Comparison of ENCODE assay signal across 2 cellular contexts in the genomic region with DNA sequence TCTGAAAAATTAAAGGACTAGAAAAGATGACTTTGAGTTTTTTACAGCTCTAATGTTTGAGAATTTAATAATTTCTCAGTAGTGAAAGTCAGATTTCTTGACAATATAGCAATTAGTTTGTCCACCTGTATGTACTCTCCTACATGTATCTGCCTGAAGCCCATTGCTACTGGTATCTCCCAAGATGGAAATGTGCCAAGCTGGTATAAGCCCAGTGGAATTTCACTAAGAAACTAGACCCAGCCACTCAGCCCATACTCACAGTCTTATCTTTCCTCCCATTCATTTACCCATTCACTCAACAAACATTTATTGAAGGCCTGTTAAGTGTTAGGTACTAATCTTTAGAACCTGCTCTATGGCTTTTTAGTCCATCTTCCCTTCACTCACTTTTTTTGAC.
TF ChIP-seq lines count a peak whose summit lies in the region.

No MANE protein-coding gene starts in this region.

TF ChIP-seq in SK-N-SH, 30 proteins besides CTCF, POLR2A, EP300 and RAD21 (continued from another document):
- TF ChIP-seq, protein P1, sequence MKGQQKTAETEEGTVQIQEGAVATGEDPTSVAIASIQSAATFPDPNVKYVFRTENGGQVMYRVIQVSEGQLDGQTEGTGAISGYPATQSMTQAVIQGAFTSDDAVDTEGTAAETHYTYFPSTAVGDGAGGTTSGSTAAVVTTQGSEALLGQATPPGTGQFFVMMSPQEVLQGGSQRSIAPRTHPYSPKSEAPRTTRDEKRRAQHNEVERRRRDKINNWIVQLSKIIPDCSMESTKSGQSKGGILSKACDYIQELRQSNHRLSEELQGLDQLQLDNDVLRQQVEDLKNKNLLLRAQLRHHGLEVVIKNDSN (IDR thresholded peaks at IDR 0.05; ENCODE audit: borderline replicate concordance, low read depth) = no peak
- TF ChIP-seq NFIC (IDR thresholded peaks at IDR 0.05; ENCODE audit: borderline replicate concordance) (no peak), FOSL2 (IDR thresholded peaks at IDR 0.05; ENCODE audit: borderline replicate concordance, low read depth) (no peak), ELF1 (IDR thresholded peaks at IDR 0.05) (no peak), RFX5 (IDR thresholded peaks at IDR 0.05; ENCODE audit: low read length) (no peak), FOXJ3 (CRISPR knock-in tag; IDR thresholded peaks at IDR 0.05) (no peak), TEAD4 (IDR thresholded peaks at IDR 0.05; ENCODE audit: borderline replicate concordance, insufficient read depth) (no peak), NRF1 (IDR thresholded peaks at IDR 0.05; ENCODE audit: low read depth, low read length) (no peak), YY1 (IDR thresholded peaks at IDR 0.05; ENCODE audit: low read depth) (no peak), POLR2AphosphoS5 (IDR thresholded peaks at IDR 0.05; ENCODE audit: low read depth, low read length) (no peak), FOXM1 (IDR thresholded peaks at IDR 0.05; ENCODE audit: low read depth) (no peak), MXI1 (IDR thresholded peaks at IDR 0.05; ENCODE audit: low read depth, low read length) (no peak)
- TF ChIP-seq, protein P2, sequence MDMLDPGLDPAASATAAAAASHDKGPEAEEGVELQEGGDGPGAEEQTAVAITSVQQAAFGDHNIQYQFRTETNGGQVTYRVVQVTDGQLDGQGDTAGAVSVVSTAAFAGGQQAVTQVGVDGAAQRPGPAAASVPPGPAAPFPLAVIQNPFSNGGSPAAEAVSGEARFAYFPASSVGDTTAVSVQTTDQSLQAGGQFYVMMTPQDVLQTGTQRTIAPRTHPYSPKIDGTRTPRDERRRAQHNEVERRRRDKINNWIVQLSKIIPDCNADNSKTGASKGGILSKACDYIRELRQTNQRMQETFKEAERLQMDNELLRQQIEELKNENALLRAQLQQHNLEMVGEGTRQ (IDR thresholded peaks at IDR 0.05; ENCODE audit: borderline replicate concordance, low read depth, low read length) = no peak
- TF ChIP-seq, protein P3, sequence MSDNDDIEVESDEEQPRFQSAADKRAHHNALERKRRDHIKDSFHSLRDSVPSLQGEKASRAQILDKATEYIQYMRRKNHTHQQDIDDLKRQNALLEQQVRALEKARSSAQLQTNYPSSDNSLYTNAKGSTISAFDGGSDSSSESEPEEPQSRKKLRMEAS (IDR thresholded peaks at IDR 0.05; ENCODE audit: low read depth) = no peak
- TF ChIP-seq, protein P4, sequence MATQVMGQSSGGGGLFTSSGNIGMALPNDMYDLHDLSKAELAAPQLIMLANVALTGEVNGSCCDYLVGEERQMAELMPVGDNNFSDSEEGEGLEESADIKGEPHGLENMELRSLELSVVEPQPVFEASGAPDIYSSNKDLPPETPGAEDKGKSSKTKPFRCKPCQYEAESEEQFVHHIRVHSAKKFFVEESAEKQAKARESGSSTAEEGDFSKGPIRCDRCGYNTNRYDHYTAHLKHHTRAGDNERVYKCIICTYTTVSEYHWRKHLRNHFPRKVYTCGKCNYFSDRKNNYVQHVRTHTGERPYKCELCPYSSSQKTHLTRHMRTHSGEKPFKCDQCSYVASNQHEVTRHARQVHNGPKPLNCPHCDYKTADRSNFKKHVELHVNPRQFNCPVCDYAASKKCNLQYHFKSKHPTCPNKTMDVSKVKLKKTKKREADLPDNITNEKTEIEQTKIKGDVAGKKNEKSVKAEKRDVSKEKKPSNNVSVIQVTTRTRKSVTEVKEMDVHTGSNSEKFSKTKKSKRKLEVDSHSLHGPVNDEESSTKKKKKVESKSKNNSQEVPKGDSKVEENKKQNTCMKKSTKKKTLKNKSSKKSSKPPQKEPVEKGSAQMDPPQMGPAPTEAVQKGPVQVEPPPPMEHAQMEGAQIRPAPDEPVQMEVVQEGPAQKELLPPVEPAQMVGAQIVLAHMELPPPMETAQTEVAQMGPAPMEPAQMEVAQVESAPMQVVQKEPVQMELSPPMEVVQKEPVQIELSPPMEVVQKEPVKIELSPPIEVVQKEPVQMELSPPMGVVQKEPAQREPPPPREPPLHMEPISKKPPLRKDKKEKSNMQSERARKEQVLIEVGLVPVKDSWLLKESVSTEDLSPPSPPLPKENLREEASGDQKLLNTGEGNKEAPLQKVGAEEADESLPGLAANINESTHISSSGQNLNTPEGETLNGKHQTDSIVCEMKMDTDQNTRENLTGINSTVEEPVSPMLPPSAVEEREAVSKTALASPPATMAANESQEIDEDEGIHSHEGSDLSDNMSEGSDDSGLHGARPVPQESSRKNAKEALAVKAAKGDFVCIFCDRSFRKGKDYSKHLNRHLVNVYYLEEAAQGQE (IDR thresholded peaks at IDR 0.05; ENCODE audit: low read depth, low read length) = no peak

TF ChIP-seq in SK-N-SH treated with all-trans-retinoic acid at 6 μM for 48 hours, 23 proteins besides CTCF, POLR2A, EP300 and RAD21 (continued from another document):
- TF ChIP-seq PPARA (CRISPR knock-in tag; IDR thresholded peaks at IDR 0.05; ENCODE audit: borderline replicate concordance) (no peak), ISL1 (CRISPR knock-in tag; IDR thresholded peaks at IDR 0.05) (no peak), ZFP3 (CRISPR knock-in tag; IDR thresholded peaks at IDR 0.05) (no peak)
TF ChIP-seq in SK-N-SH treated with all-trans-retinoic acid at 6 μM for 48 hours: peak in this region for 0.
